1 cellular context compared by ENCODE assay signal in the genomic region with DNA sequence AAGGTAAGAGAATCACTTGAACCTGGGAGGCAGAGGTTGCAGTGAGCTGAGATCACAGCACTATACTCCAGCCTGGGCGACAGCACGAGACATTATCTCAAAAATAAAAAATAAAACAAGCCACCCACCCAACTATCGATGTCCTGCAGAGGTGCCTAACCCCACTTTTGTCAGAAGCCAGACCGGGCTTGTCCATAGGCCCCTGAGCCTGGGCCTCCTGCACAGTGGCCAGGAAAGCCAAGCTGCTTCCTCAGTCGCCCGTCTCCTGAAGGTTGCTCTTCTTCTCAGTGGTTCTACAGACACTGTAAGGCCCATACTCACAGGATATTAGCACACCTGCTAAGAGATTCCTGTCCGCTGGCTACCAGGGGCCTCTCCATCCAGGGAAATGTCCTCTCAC.
TF ChIP-seq lines count a peak whose summit lies in the region.

No MANE protein-coding gene starts in this region.

TF ChIP-seq in K562, 482 proteins besides CTCF, POLR2A, EP300 and RAD21:
- TF ChIP-seq RBM39 (optimal IDR thresholded peaks at IDR 0.05; ENCODE audit: low read depth, low read length): no peak
- no peak for TF ChIP-seq YY1 (IDR thresholded peaks at IDR 0.05; ENCODE audit: borderline replicate concordance in 1 of 3, control insufficient read depth in 1 of 3, extremely low read depth in 1 of 3, insufficient read depth in 3 of 3, insufficient read length in 1 of 3, insufficient replicate concordance in 2 of 3, low read depth in 1 of 3, low read length in 2 of 3)
- TF ChIP-seq ILF3 (IDR thresholded peaks at IDR 0.05; ENCODE audit: borderline replicate concordance): no peak
- no peak for TF ChIP-seq ZNF76 (CRISPR knock-in tag; IDR thresholded peaks at IDR 0.05; ENCODE audit: borderline replicate concordance)
- no peak for TF ChIP-seq CREBBP (IDR thresholded peaks at IDR 0.05; ENCODE audit: low read depth, low read length)
- TF ChIP-seq, protein P1, sequence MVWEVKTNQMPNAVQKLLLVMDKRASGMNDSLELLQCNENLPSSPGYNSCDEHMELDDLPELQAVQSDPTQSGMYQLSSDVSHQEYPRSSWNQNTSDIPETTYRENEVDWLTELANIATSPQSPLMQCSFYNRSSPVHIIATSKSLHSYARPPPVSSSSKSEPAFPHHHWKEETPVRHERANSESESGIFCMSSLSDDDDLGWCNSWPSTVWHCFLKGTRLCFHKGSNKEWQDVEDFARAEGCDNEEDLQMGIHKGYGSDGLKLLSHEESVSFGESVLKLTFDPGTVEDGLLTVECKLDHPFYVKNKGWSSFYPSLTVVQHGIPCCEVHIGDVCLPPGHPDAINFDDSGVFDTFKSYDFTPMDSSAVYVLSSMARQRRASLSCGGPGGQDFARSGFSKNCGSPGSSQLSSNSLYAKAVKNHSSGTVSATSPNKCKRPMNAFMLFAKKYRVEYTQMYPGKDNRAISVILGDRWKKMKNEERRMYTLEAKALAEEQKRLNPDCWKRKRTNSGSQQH (CRISPR knock-in tag; IDR thresholded peaks at IDR 0.05): no peak
- TF ChIP-seq ZHX1 (conservative IDR thresholded peaks at IDR 0.05; ENCODE audit: low read length): no peak
- no peak for TF ChIP-seq SRSF7 (optimal IDR thresholded peaks at IDR 0.05; ENCODE audit: low read depth, low read length)
- TF ChIP-seq, protein P2, sequence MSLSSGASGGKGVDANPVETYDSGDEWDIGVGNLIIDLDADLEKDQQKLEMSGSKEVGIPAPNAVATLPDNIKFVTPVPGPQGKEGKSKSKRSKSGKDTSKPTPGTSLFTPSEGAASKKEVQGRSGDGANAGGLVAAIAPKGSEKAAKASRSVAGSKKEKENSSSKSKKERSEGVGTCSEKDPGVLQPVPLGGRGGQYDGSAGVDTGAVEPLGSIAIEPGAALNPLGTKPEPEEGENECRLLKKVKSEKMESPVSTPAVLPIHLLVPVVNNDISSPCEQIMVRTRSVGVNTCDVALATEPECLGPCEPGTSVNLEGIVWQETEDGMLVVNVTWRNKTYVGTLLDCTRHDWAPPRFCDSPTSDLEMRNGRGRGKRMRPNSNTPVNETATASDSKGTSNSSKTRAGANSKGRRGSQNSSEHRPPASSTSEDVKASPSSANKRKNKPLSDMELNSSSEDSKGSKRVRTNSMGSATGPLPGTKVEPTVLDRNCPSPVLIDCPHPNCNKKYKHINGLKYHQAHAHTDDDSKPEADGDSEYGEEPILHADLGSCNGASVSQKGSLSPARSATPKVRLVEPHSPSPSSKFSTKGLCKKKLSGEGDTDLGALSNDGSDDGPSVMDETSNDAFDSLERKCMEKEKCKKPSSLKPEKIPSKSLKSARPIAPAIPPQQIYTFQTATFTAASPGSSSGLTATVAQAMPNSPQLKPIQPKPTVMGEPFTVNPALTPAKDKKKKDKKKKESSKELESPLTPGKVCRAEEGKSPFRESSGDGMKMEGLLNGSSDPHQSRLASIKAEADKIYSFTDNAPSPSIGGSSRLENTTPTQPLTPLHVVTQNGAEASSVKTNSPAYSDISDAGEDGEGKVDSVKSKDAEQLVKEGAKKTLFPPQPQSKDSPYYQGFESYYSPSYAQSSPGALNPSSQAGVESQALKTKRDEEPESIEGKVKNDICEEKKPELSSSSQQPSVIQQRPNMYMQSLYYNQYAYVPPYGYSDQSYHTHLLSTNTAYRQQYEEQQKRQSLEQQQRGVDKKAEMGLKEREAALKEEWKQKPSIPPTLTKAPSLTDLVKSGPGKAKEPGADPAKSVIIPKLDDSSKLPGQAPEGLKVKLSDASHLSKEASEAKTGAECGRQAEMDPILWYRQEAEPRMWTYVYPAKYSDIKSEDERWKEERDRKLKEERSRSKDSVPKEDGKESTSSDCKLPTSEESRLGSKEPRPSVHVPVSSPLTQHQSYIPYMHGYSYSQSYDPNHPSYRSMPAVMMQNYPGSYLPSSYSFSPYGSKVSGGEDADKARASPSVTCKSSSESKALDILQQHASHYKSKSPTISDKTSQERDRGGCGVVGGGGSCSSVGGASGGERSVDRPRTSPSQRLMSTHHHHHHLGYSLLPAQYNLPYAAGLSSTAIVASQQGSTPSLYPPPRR (CRISPR knock-in tag; IDR thresholded peaks at IDR 0.05; ENCODE audit: borderline replicate concordance): no peak
- TF ChIP-seq E2F4 (CRISPR knock-in tag; IDR thresholded peaks at IDR 0.05; ENCODE audit: low read depth): no peak
